Comparison of ENCODE assay signal across 27 cellular contexts in the genomic region with DNA sequence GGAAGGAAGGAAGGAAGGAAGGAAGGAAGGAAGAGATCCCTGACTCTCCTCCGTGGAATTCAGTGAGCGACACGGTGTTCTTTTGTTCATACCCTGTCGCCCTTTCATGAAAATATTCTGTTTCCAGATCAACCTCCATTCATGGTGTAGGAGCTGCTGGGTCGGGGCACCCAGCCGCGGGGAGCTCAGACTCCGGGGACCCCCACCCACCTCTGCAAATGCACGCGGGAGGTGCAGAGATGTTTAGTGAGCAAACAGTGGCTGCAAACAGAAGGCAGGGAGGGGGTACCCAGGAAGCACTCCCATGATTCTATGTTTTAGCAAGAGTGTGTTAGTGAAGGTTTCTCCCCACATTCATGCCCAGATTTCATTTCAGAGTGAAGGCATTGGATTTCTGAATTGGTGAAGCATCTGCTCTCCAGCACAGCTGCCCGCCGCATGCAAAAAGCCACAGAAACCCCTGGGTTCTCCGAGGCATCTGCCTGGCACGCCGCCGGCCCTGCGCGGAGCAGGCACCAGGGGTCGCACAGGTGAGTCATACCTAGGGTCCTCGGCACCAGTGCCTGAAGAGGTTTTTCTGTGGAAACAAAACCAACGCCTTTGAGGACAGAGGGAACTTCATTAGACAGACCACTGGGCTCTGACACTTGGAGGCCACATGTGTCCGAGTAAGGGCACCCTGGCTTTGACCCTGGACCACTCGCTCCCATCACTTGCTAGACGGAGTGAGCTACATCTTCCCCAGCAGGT.
DNase-seq lines count a peak whose midpoint lies in the region; ATAC-seq and TF ChIP-seq lines count a peak whose summit lies in the region.
"Had no signal": no experiment of that assay in that cellular context is flagged by ENCODE, and none has a peak within 500 bp of the region (broad histone marks: within the 10 kb centered on the region; RNA-seq: fewer than 3 reads in every experiment).

No MANE protein-coding gene starts in this region.

- H3K27me3 ChIP-seq in GM06990 (replicated peaks; ENCODE audit: control insufficient read depth, insufficient read depth, low read length) (no peaks in the 10 kb centered on the region), trophoblast cell (ENCODE audit: insufficient read depth, low read length) (no peaks in the 10 kb centered on the region)
- H3K27me3 ChIP-seq: ascending aorta, right lobe of liver, SJCRH30, transverse colon had no signal

- no CpG with 5 or more reads among the region's 24 CpGs for WGBS in trophoblast cell (ENCODE audit: extremely low coverage, insufficient coverage, insufficient read length)

- POLR2A ChIA-PET in HEK293 (lab: Yijun Ruan, JAX): no interaction called here

- no peak overlapping the region for H4K91ac ChIP-seq in trophoblast cell (ENCODE audit: low read depth, low read length)

- peak; percentile 24 for DNase-seq in GM06990 (ENCODE audit: extremely low read depth, insufficient read length)
- DNase-seq in SK-N-MC (ENCODE audit: low read depth, low spot score): no peak
- no peak for DNase-seq in trophoblast cell
- DNase-seq in mucosa of descending colon: no peak
- DNase-seq: activated B cell treated with CpG ODN at 0.5 μM for 24 hours; activated gamma-delta T cell treated with Interleukin-2 at 50 U/mL for 16 hours; activated T-cell treated with anti-CD3 and anti-CD28 coated beads, Interleukin-2, amount 50 U/mL, for 24 hours; COR-L47; cortex of kidney; effector memory CD8-positive, alpha-beta T cell; immature natural killer cell; left colon; NCI-H1092 treated with DMSO at 0.1 percent for 48 hours; NCI-H2029; NCI-H2227 treated with DMSO at 0.1 percent for 48 hours; NCI-H526 treated with DMSO at 0.1 percent for 48 hours; SJCRH30; stimulated activated CD4-positive, alpha-beta T cell treated with anti-CD3 and anti-CD28 coated beads, Interleukin-12 subunit alpha, Interleukin-12 subunit beta, amount 100 ng/mL, for 4 hours; stimulated activated CD4-positive, alpha-beta T cell treated with anti-CD3 and anti-CD28 coated beads, Interleukin-4, amount 100 ng/mL, for 1 hour; T-cell; transverse colon had no signal

- CTCF ChIA-PET in HEK293 (lab: Yijun Ruan, JAX): interaction anchor here (0.6 to 2.4 kb wide), 7 partner anchors 24 to 202 kb away, joined by 3 to 8 read pairs (median 3); no protein-coding TSS in a partner anchor

- no peak overlapping the region for H2AFZ ChIP-seq in trophoblast cell (ENCODE audit: insufficient read depth, low read length, poor library complexity)

- intact Hi-C loops in mucosa of descending colon (cut with DNase I, micrococcal nuclease): loop anchor here (5.0 to 10.0 kb wide), 2 partner anchors 187 to 195 kb away; a partner anchor contains a TSS

- TF ChIP-seq CTCF in GM06990 (IDR thresholded peaks at IDR 0.05; ENCODE audit: insufficient read depth, low read length, poor library complexity, severe bottlenecking) (peak; percentile 10), HEK293 (tag by site-specific recombination; IDR thresholded peaks at IDR 0.05) (no peak), mucosa of descending colon (IDR thresholded peaks at IDR 0.05) (no peak)

- H4K8ac ChIP-seq in trophoblast cell (ENCODE audit: low read depth, low read length): no peak overlapping the region

- no peaks in the 10 kb centered on the region for H3K79me1 ChIP-seq in trophoblast cell (ENCODE audit: low read length)

- ATAC-seq in GM18498 (IDR thresholded peaks at IDR 0.05; ENCODE audit: unreplicated experiment): no peak
- ATAC-seq in GM21367 (IDR thresholded peaks at IDR 0.05; ENCODE audit: unreplicated experiment): no peak
- no peak for ATAC-seq in mucosa of descending colon
- ATAC-seq: effector memory CD8-positive, alpha-beta T cell; left colon; right lobe of liver had no signal

- no peak overlapping the region for H3K9ac ChIP-seq in SK-N-MC (ENCODE audit: insufficient read length)
- H3K9ac ChIP-seq in trophoblast cell (ENCODE audit: low read length): peak overlapping the region; percentile 53

- H3K36me3 ChIP-seq in GM06990 (ENCODE audit: control insufficient read depth, insufficient read depth, low read length) (peaks cover 1% of the 10 kb centered on the region), HEK293 (ENCODE audit: control insufficient read depth in 2 of 2, insufficient read depth in 1 of 2, low read length in 2 of 2) (peaks cover 5 to 22% of the 10 kb centered on the region in 2 experiments; a peak in 2 of 3 replicates), SK-N-MC (ENCODE audit: insufficient read depth, low read length) (peaks cover 9% of the 10 kb centered on the region), trophoblast cell (ENCODE audit: control insufficient read depth in 1 of 2, insufficient read depth in 2 of 2, low read length in 2 of 2) (peaks cover 0 to 2% of the 10 kb centered on the region in 2 experiments), mucosa of descending colon (ENCODE audit: low read depth) (no peaks in the 10 kb centered on the region)
- H3K36me3 ChIP-seq: SJCRH30 had no signal

- no peak overlapping the region for H2BK12ac ChIP-seq in trophoblast cell (ENCODE audit: low read length)

- H4K12ac ChIP-seq in trophoblast cell (ENCODE audit: low read depth, low read length): no peak overlapping the region

- no peak overlapping the region for H3K4me2 ChIP-seq in trophoblast cell (ENCODE audit: low read length)

- H3K4me3 ChIP-seq in GM06990 (replicated peaks; ENCODE audit: low read depth, low read length) (no peak overlapping the region), HEK293 (ENCODE audit: low read depth, low read length) (no peak overlapping the region), SK-N-MC (no peak overlapping the region), trophoblast cell (ENCODE audit: low read depth, low read length) (no peak overlapping the region), mucosa of descending colon (no peak overlapping the region)
- H3K4me3 ChIP-seq: ascending aorta, right lobe of liver, SJCRH30, transverse colon had no signal

- no peak overlapping the region for H3K14ac ChIP-seq in trophoblast cell (ENCODE audit: low read length)

- no peak overlapping the region for H2BK5ac ChIP-seq in trophoblast cell (ENCODE audit: low read depth, low read length, poor library complexity)

- no peak overlapping the region for H3K18ac ChIP-seq in trophoblast cell (ENCODE audit: low read length)

- no peaks in the 10 kb centered on the region for H3K9me3 ChIP-seq in HEK293 (ENCODE audit: control insufficient read depth, insufficient read depth, low read depth, low read length)
- H3K9me3 ChIP-seq in SK-N-MC (ENCODE audit: low read depth, low read length): no peaks in the 10 kb centered on the region
- H3K9me3 ChIP-seq in trophoblast cell (ENCODE audit: insufficient read depth, low read depth, low read length): peaks cover 4% of the 10 kb centered on the region
- H3K9me3 ChIP-seq in mucosa of descending colon: no peaks in the 10 kb centered on the region
- H3K9me3 ChIP-seq: ascending aorta, right lobe of liver, SJCRH30 had no signal

- no peak overlapping the region for H2BK120ac ChIP-seq in trophoblast cell (ENCODE audit: insufficient read depth, low read length, poor library complexity)

- no peaks in the 10 kb centered on the region for H3K4me1 ChIP-seq in HEK293 (ENCODE audit: control insufficient read depth, insufficient read depth, low read length)
- no peaks in the 10 kb centered on the region for H3K4me1 ChIP-seq in trophoblast cell (ENCODE audit: control insufficient read depth in 1 of 2, insufficient read depth in 2 of 2, low read length in 2 of 2)
- H3K4me1 ChIP-seq in mucosa of descending colon (ENCODE audit: low read depth): no peaks in the 10 kb centered on the region
- H3K4me1 ChIP-seq: ascending aorta, SJCRH30 had no signal

- H3K27ac ChIP-seq in HEK293 (ENCODE audit: extremely low read depth, low read depth, low read length) (no peak overlapping the region), SK-N-MC (peak overlapping the region; percentile 9; the same call in 1 of the 2 replicates), trophoblast cell (ENCODE audit: low read depth, low read length) (no peak overlapping the region)
- H3K27ac ChIP-seq: ascending aorta, C4-2B, SJCRH30, transverse colon had no signal

- no peak overlapping the region for H3K4ac ChIP-seq in trophoblast cell (ENCODE audit: low read depth, low read length)

- no peak overlapping the region for H3K23ac ChIP-seq in trophoblast cell (ENCODE audit: low read length)

- H3K79me2 ChIP-seq in trophoblast cell (ENCODE audit: control insufficient read depth, insufficient read depth, low read length, poor library complexity): no peaks in the 10 kb centered on the region

- H2AK5ac ChIP-seq in trophoblast cell (ENCODE audit: low read length): no peak overlapping the region

TF ChIP-seq in HEK293, 187 proteins besides CTCF, POLR2A, EP300 and RAD21:
- TF ChIP-seq SCRT2 (tag by site-specific recombination; IDR thresholded peaks at IDR 0.05) (no peak), ZNF555 (tag by site-specific recombination; conservative IDR thresholded peaks at IDR 0.05) (no peak), ZNF366 (tag by site-specific recombination; conservative IDR thresholded peaks at IDR 0.05) (peak; percentile 63), ZNF514 (tag by site-specific recombination; IDR thresholded peaks at IDR 0.05) (no peak), ZNF223 (tag by site-specific recombination; IDR thresholded peaks at IDR 0.05) (no peak)
